Comparison of ENCODE assay signal across 1 cellular context in the genomic region with DNA sequence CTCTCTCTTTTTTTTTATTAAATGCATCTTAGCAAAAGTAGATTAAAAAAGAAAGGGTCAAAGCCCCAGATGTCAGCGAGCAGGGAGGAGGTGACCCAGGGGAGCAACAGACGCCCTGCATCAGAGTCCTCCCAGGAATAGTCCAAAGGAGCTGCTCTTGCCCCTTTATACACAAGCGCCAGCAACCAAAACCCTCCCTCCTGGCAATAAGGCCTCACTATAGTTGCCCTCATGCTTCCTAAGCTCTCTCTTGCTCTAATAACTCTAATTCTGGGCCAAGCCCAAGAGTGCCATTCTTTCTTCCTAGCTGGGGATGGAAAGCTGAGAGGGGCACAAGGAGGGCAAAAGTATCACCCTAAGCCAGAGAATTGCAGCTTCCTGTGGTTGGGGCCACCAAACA.
TF ChIP-seq lines count a peak whose summit lies in the region.

No MANE protein-coding gene starts in this region.

TF ChIP-seq in HepG2, 621 proteins besides CTCF, POLR2A, EP300 and RAD21:
- TF ChIP-seq ZNF782 (CRISPR knock-in tag; IDR thresholded peaks at IDR 0.05; ENCODE audit: borderline replicate concordance) (no peak), ZNF562 (CRISPR knock-in tag; IDR thresholded peaks at IDR 0.05; ENCODE audit: borderline replicate concordance) (no peak), ZSCAN12 (CRISPR knock-in tag; IDR thresholded peaks at IDR 0.05) (no peak), ZBTB7A (CRISPR knock-in tag; IDR thresholded peaks at IDR 0.05) (no peak), IRF9 (CRISPR knock-in tag; IDR thresholded peaks at IDR 0.05; ENCODE audit: borderline replicate concordance) (no peak), SATB2 (CRISPR knock-in tag; IDR thresholded peaks at IDR 0.05) (no peak), ZNF274 (CRISPR knock-in tag; IDR thresholded peaks at IDR 0.05) (no peak), ZSCAN31 (CRISPR knock-in tag; IDR thresholded peaks at IDR 0.05; ENCODE audit: low read depth) (no peak), POLR2AphosphoS5 (IDR thresholded peaks at IDR 0.05; ENCODE audit: low read depth, low read length) (no peak), CEBPG (CRISPR knock-in tag; IDR thresholded peaks at IDR 0.05) (no peak), HNF4G (IDR thresholded peaks at IDR 0.05; ENCODE audit: borderline replicate concordance, low read depth, low read length) (no peak), HNF4G (CRISPR knock-in tag; IDR thresholded peaks at IDR 0.05; ENCODE audit: borderline replicate concordance, low read depth) (no peak), BHLHE40 (IDR thresholded peaks at IDR 0.05; ENCODE audit: low read length) (no peak), BRF2 (CRISPR knock-in tag; IDR thresholded peaks at IDR 0.05) (no peak), HOXA9 (CRISPR knock-in tag; IDR thresholded peaks at IDR 0.05; ENCODE audit: borderline replicate concordance) (no peak), TGIF2 (CRISPR knock-in tag; IDR thresholded peaks at IDR 0.05) (no peak), BRD4 (CRISPR knock-in tag; IDR thresholded peaks at IDR 0.05) (no peak), ZNF737 (CRISPR knock-in tag; IDR thresholded peaks at IDR 0.05; ENCODE audit: borderline replicate concordance) (no peak), FOXM1 (CRISPR knock-in tag; IDR thresholded peaks at IDR 0.05) (no peak)
- TF ChIP-seq, protein P1, sequence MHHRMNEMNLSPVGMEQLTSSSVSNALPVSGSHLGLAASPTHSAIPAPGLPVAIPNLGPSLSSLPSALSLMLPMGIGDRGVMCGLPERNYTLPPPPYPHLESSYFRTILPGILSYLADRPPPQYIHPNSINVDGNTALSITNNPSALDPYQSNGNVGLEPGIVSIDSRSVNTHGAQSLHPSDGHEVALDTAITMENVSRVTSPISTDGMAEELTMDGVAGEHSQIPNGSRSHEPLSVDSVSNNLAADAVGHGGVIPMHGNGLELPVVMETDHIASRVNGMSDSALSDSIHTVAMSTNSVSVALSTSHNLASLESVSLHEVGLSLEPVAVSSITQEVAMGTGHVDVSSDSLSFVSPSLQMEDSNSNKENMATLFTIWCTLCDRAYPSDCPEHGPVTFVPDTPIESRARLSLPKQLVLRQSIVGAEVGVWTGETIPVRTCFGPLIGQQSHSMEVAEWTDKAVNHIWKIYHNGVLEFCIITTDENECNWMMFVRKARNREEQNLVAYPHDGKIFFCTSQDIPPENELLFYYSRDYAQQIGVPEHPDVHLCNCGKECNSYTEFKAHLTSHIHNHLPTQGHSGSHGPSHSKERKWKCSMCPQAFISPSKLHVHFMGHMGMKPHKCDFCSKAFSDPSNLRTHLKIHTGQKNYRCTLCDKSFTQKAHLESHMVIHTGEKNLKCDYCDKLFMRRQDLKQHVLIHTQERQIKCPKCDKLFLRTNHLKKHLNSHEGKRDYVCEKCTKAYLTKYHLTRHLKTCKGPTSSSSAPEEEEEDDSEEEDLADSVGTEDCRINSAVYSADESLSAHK (CRISPR knock-in tag; IDR thresholded peaks at IDR 0.05; ENCODE audit: borderline replicate concordance) = no peak
- TF ChIP-seq, protein P2, sequence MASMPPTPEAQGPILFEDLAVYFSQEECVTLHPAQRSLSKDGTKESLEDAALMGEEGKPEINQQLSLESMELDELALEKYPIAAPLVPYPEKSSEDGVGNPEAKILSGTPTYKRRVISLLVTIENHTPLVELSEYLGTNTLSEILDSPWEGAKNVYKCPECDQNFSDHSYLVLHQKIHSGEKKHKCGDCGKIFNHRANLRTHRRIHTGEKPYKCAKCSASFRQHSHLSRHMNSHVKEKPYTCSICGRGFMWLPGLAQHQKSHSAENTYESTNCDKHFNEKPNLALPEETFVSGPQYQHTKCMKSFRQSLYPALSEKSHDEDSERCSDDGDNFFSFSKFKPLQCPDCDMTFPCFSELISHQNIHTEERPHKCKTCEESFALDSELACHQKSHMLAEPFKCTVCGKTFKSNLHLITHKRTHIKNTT (CRISPR knock-in tag; IDR thresholded peaks at IDR 0.05) = no peak
